ENCODE assay signal across 17 cellular contexts in genomic region chr7:149022961-149023360, GRCh38. TPM values are rescaled to one million over a fixed set of nuclear protein-coding genes. Genes with fewer than 3 reads are reported as not detected.
DNase-seq lines count a peak whose midpoint lies in the region; ATAC-seq and TF ChIP-seq lines count a peak whose summit lies in the region.
"Had no signal": no experiment of that assay in that cellular context is flagged by ENCODE, and none has a peak within 500 bp of the region (broad histone marks: within the 10 kb centered on the region; RNA-seq: fewer than 3 reads in every experiment).

No MANE protein-coding gene starts in this region.

- H3K4me2 ChIP-seq in osteoblast (ENCODE audit: insufficient read depth, low read length), result no peak overlapping the region
- H3K4me2 ChIP-seq: SK-N-SH had no signal

- WGBS in HUES64, result 85% methylated on average over 4 of the region's 4 CpGs

- no peaks in the 10 kb centered on the region for H3K9me3 ChIP-seq in CD4-positive, alpha-beta memory T cell (ENCODE audit: control insufficient read depth in 1 of 2, low read length in 2 of 2)
- H3K9me3 ChIP-seq in HUES64 (ENCODE audit: insufficient read depth, low read depth, low read length) (no peaks in the 10 kb centered on the region), osteoblast (ENCODE audit: low read depth, low read length) (no peaks in the 10 kb centered on the region)
- H3K9me3 ChIP-seq: SK-N-SH had no signal

- peaks cover 75% of the 10 kb centered on the region for H3K79me2 ChIP-seq in osteoblast (ENCODE audit: insufficient read depth, low read length)

- peak overlapping the region in 5 of 7 donors; percentile 15 to 75 (median 61) for H3K27ac Mint-ChIP-seq in CD4-positive, alpha-beta memory T cell
- H3K27ac Mint-ChIP-seq in central memory CD8-positive, alpha-beta T cell (ENCODE audit: low read depth), result peak overlapping the region; percentile 88
- H3K27ac Mint-ChIP-seq: stimulated activated naive CD8-positive, alpha-beta T cell treated with anti-CD3 and anti-CD28 coated beads, Interleukin-15, Interleukin-2, amounts not matched to agents 100 ng/mL and 50 ng/mL, for 24 hours had no signal

- CTCF ChIA-PET in CD4-positive, alpha-beta memory T cell (lab: Charles Lee; ENCODE audit: partially characterized antibody), result interaction anchor here (2.6 to 8.6 kb wide), 3 partner anchors 13 to 43 kb away, joined by 11 to 84 read pairs (median 11); no protein-coding TSS in a partner anchor

- H3K4me3 Mint-ChIP-seq in CD4-positive, alpha-beta memory T cell, result no peak overlapping the region
- no peak overlapping the region for H3K4me3 Mint-ChIP-seq in central memory CD8-positive, alpha-beta T cell
- H3K4me3 Mint-ChIP-seq: stimulated activated naive CD8-positive, alpha-beta T cell treated with anti-CD3 and anti-CD28 coated beads, Interleukin-15, Interleukin-2, amounts not matched to agents 100 ng/mL and 50 ng/mL, for 24 hours had no signal

- H3K27ac ChIP-seq in CD4-positive, alpha-beta memory T cell (ENCODE audit: low read depth, low read length), result no peak overlapping the region
- H3K27ac ChIP-seq in HUES64 (ENCODE audit: low read depth, low read length), result peak overlapping the region; percentile 11
- H3K27ac ChIP-seq in osteoblast (ENCODE audit: low read depth, low read length), result peak overlapping the region; percentile 41
- H3K27ac ChIP-seq: HL-60, parathyroid adenoma had no signal

- H3K36me3 Mint-ChIP-seq in CD4-positive, alpha-beta memory T cell, result peaks cover 13 to 42% of the 10 kb centered on the region in 2 donors
- peaks cover 22% of the 10 kb centered on the region for H3K36me3 Mint-ChIP-seq in central memory CD8-positive, alpha-beta T cell (ENCODE audit: insufficient read depth)

- peaks cover 27% of the 10 kb centered on the region for H3K4me1 ChIP-seq in CD4-positive, alpha-beta memory T cell (ENCODE audit: insufficient read depth, low read length)
- H3K4me1 ChIP-seq in HUES64 (ENCODE audit: insufficient read depth, low read length) (peaks cover 40% of the 10 kb centered on the region), osteoblast (ENCODE audit: insufficient read depth, low read length) (peaks cover 21% of the 10 kb centered on the region)

- ATAC-seq in central memory CD8-positive, alpha-beta T cell (replicated peaks; ENCODE audit: extremely low read depth, poor library complexity, severe bottlenecking), result no peak
- ATAC-seq: esophagus mucosa, PC-3 had no signal

- H3K4me3 ChIP-seq in CD4-positive, alpha-beta memory T cell (ENCODE audit: low read length in 2 of 2), result no peak overlapping the region
- H3K4me3 ChIP-seq in HUES64 (ENCODE audit: low read length), result no peak overlapping the region
- no peak overlapping the region for H3K4me3 ChIP-seq in osteoblast (ENCODE audit: insufficient read depth, low read length)

- DNase-seq in CD4-positive, alpha-beta memory T cell, result no peak
- DNase-seq in central memory CD8-positive, alpha-beta T cell (ENCODE audit: low spot score in 2 of 2), result no peak
- DNase-seq in osteoblast (ENCODE audit: insufficient read length, low spot score, missing footprints) (no peak), cerebellum (ENCODE audit: low spot score) (no peak), epidermal melanocyte (ENCODE audit: insufficient read length, low spot score) (no peak), AG08396 (ENCODE audit: low spot score) (no peak)
- DNase-seq: COR-L47, islet precursor cell, NCI-H510A treated with DMSO at 0.1 percent for 48 hours, PC-3, SK-N-SH, small intestine had no signal

- peaks cover 0 to 2% (median 0%) of the 10 kb centered on the region in 8 donors for H3K9me3 Mint-ChIP-seq in CD4-positive, alpha-beta memory T cell
- H3K9me3 Mint-ChIP-seq in central memory CD8-positive, alpha-beta T cell, result no peaks in the 10 kb centered on the region
- H3K9me3 Mint-ChIP-seq: stimulated activated naive CD8-positive, alpha-beta T cell treated with anti-CD3 and anti-CD28 coated beads, Interleukin-15, Interleukin-2, amounts not matched to agents 100 ng/mL and 50 ng/mL, for 24 hours had no signal

- no peaks in the 10 kb centered on the region for H3K27me3 Mint-ChIP-seq in CD4-positive, alpha-beta memory T cell
- H3K27me3 Mint-ChIP-seq in central memory CD8-positive, alpha-beta T cell, result no peaks in the 10 kb centered on the region
- H3K27me3 Mint-ChIP-seq: stimulated activated naive CD8-positive, alpha-beta T cell treated with anti-CD3 and anti-CD28 coated beads, Interleukin-15, Interleukin-2, amounts not matched to agents 100 ng/mL and 50 ng/mL, for 24 hours had no signal

- H3K36me3 ChIP-seq in CD4-positive, alpha-beta memory T cell (ENCODE audit: insufficient read depth, low read length), result peaks cover 12% of the 10 kb centered on the region
- H3K36me3 ChIP-seq in HUES64 (ENCODE audit: insufficient read depth, low read length) (peaks cover 58% of the 10 kb centered on the region), osteoblast (ENCODE audit: insufficient read depth, low read length) (peaks cover 22% of the 10 kb centered on the region)

- no peak for TF ChIP-seq CTCF in osteoblast (IDR thresholded peaks at IDR 0.05; ENCODE audit: extremely low read depth, low read depth, low read length)

- peak overlapping the region; percentile 24 for H3K9ac ChIP-seq in HUES64 (ENCODE audit: low read depth, low read length)
- H3K9ac ChIP-seq: parathyroid adenoma, SK-N-SH had no signal

- peaks cover 38 to 55% (median 46%) of the 10 kb centered on the region in 4 donors for H3K4me1 Mint-ChIP-seq in CD4-positive, alpha-beta memory T cell
- H3K4me1 Mint-ChIP-seq in central memory CD8-positive, alpha-beta T cell, result peaks cover 51% of the 10 kb centered on the region

- H4K20me1 ChIP-seq in osteoblast (ENCODE audit: insufficient read depth, low read length), result peaks cover 16% of the 10 kb centered on the region

- peak overlapping the region; percentile 47 for H2AFZ ChIP-seq in osteoblast (ENCODE audit: low read length)
- H2AFZ ChIP-seq: parathyroid adenoma had no signal

- no peaks in the 10 kb centered on the region for H3K27me3 ChIP-seq in CD4-positive, alpha-beta memory T cell (ENCODE audit: insufficient read depth, low read length)
- H3K27me3 ChIP-seq in HUES64 (ENCODE audit: insufficient read depth, low read length) (no peaks in the 10 kb centered on the region), osteoblast (ENCODE audit: insufficient read depth, low read length) (no peaks in the 10 kb centered on the region)

- POLR2A ChIA-PET in CD4-positive, alpha-beta memory T cell (lab: Charles Lee; ENCODE audit: partially characterized antibody), result interaction anchor here (1.4 kb wide), 1 partner anchor 35 kb away, joined by 3 read pairs; no protein-coding TSS in a partner anchor

- intact Hi-C loops in CD4-positive, alpha-beta memory T cell (cut with micrococcal nuclease), result no loop called here

RNA-seq across cellular contexts. Expression of gene PDIA4, which starts 5.3 kb away (rescaled TPM):
- total RNA-seq in CD4-positive, alpha-beta memory T cell, result 10 to 100 TPM; 82.8 to 87.1 TPM
- 100 to 1,000 TPM; 102 to 125 TPM for polyA plus RNA-seq in CD4-positive, alpha-beta memory T cell
- 160 TPM for polyA plus RNA-seq in HUES64 (2013, experiment 1 of 2)
- 160 TPM for polyA plus RNA-seq in HUES64 (2013, experiment 2 of 2)
- total RNA-seq in osteoblast (216 and 220 TPM in 2 replicates), cerebellum (57.5 TPM)
